Comparison of ENCODE assay signal across 7 cellular contexts in genomic region chr17:56593073-56593740, GRCh38. TPM values are rescaled to one million over a fixed set of nuclear protein-coding genes. Genes with fewer than 3 reads are reported as not detected.
DNase-seq lines count a peak whose midpoint lies in the region; ATAC-seq, FAIRE-seq and TF ChIP-seq lines count a peak whose summit lies in the region.

TSS of gene NOG (plus strand) at chr17:56593699. CDS start at chr17:56594224, 525 bp downstream.

- no peak for FAIRE-seq in GM19239 (lab: Jason Lieb, UNC)

- ATAC-seq in GM18519 (IDR thresholded peaks at IDR 0.05; ENCODE audit: low FRiP score, unreplicated experiment), result no peak

- H3K36me3 Mint-ChIP-seq in endodermal cell (ENCODE audit: low read depth), result no peaks in the 10 kb centered on the region

- H3K4me1 ChIP-seq in endodermal cell (ENCODE audit: control insufficient read depth, insufficient read depth, low read length) (no peaks in the 10 kb centered on the region), mesodermal cell (ENCODE audit: control insufficient read depth, insufficient read depth, low read length, poor library complexity, severe bottlenecking) (peaks cover 9% of the 10 kb centered on the region), subcutaneous abdominal adipose tissue (ENCODE audit: control insufficient read depth in 5 of 5, insufficient read depth in 5 of 5, low read length in 5 of 5) (peaks cover 0 to 42% (median 36%) of the 10 kb centered on the region in 5 donors)

- peak within 1 kb of the TSS; percentile 20 for H3K9ac ChIP-seq in endodermal cell (ENCODE audit: extremely low read depth, low read length, poor library complexity, severe bottlenecking)
- no peak within 1 kb of the TSS for H3K9ac ChIP-seq in subcutaneous abdominal adipose tissue (ENCODE audit: low read length in 5 of 5)

- peaks cover 10% of the 10 kb centered on the region for H3K4me1 Mint-ChIP-seq in endodermal cell

- H3K9me3 Mint-ChIP-seq in endodermal cell, result no peaks in the 10 kb centered on the region

- peak within 1 kb of the TSS; percentile 53 for H3K27ac ChIP-seq in endodermal cell (ENCODE audit: low read depth, low read length)
- peak within 1 kb of the TSS; percentile 94 for H3K27ac ChIP-seq in mesodermal cell (ENCODE audit: low read depth, low read length, severe bottlenecking)
- H3K27ac ChIP-seq in subcutaneous abdominal adipose tissue (ENCODE audit: low read depth, low read length), result no peak within 1 kb of the TSS

- H3K36me3 ChIP-seq in endodermal cell (ENCODE audit: control insufficient read depth, insufficient read depth, low read length), result no peaks in the 10 kb centered on the region
- no peaks in the 10 kb centered on the region for H3K36me3 ChIP-seq in mesodermal cell (ENCODE audit: control insufficient read depth, insufficient read depth, low read length)
- H3K36me3 ChIP-seq in subcutaneous abdominal adipose tissue (ENCODE audit: control insufficient read depth in 5 of 5, insufficient read depth in 5 of 5, low read length in 5 of 5), result no peaks in the 10 kb centered on the region

- peak within 1 kb of the TSS; percentile 64 for H3K4me3 Mint-ChIP-seq in endodermal cell

- H3K27me3 ChIP-seq in endodermal cell (ENCODE audit: control insufficient read depth, insufficient read depth, low read length, poor library complexity, severe bottlenecking), result peaks cover 64% of the 10 kb centered on the region
- H3K27me3 ChIP-seq in subcutaneous abdominal adipose tissue (ENCODE audit: control insufficient read depth in 5 of 5, insufficient read depth in 4 of 5, low read length in 5 of 5), result peaks cover 17 to 52% (median 48%) of the 10 kb centered on the region in 5 donors

- 0% methylated on average over 3 to 57 of the region's 58 CpGs for WGBS in endodermal cell (ENCODE audit: insufficient coverage in 1 of 2, insufficient read length in 1 of 2), 2 experiments
- WGBS in mesodermal cell (ENCODE audit: insufficient coverage in 2 of 2), 2 experiments, result 0% methylated on average over 17 to 25 of the region's 58 CpGs

- H3K4me3 ChIP-seq in endodermal cell (ENCODE audit: low read length) (peak within 1 kb of the TSS; percentile 85), mesodermal cell (ENCODE audit: extremely low read depth, insufficient read depth, low read length, poor library complexity, severe bottlenecking) (peak within 1 kb of the TSS; percentile 87), subcutaneous abdominal adipose tissue (ENCODE audit: low read depth in 1 of 5, low read length in 5 of 5) (peak within 1 kb of the TSS; percentile 59 to 74 (median 69))

- H3K9me3 ChIP-seq in endodermal cell (ENCODE audit: control insufficient read depth, low read length), result no peaks in the 10 kb centered on the region
- no peaks in the 10 kb centered on the region for H3K9me3 ChIP-seq in mesodermal cell (ENCODE audit: control insufficient read depth, low read length)
- no peaks in the 10 kb centered on the region for H3K9me3 ChIP-seq in subcutaneous abdominal adipose tissue (ENCODE audit: control insufficient read depth in 5 of 5, low read length in 5 of 5)

- no peak within 1 kb of the TSS for H3K27ac Mint-ChIP-seq in endodermal cell

- TF ChIP-seq CTCF in endodermal cell (conservative IDR thresholded peaks at IDR 0.05), result no peak

- peaks cover 76% of the 10 kb centered on the region for H3K27me3 Mint-ChIP-seq in endodermal cell (ENCODE audit: insufficient read depth)

- peak; percentile 17 for DNase-seq in GM19239 (ENCODE audit: insufficient read length, low spot score)
- peak; percentile 64 for DNase-seq in NCI-H2171 (lab: John Stamatoyannopoulos, UW)
- DNase-seq in activated CD4-positive, alpha-beta T cell treated with anti-CD3 and anti-CD28 coated beads, Interleukin-2, amount 50 U/mL, for 4 hours, result peak; percentile 18 to 38
- peak; percentile 88 for DNase-seq in endodermal cell

RNA-seq across cellular contexts. Expression of gene NOG, which starts in this region (rescaled TPM):
- total RNA-seq in endodermal cell, result 1 to 10 TPM; 2.0 to 6.7 TPM
- polyA plus RNA-seq in endodermal cell (2013, experiment 1 of 2), result 13.7 TPM
- 15.5 TPM for polyA plus RNA-seq in endodermal cell (2013, experiment 2 of 2)
- polyA plus RNA-seq in mesodermal cell (2013, experiment 1 of 2), result 92.9 TPM
- 70.2 TPM for polyA plus RNA-seq in mesodermal cell (2013, experiment 2 of 2)

Comparison
In these comparisons a context has a peak if more than half of its experiments do, and no peak if none do; other contexts are left out.
1. DNase-seq: peak in every context shown above with its lines; median percentile 88 in endodermal cell; 64 in NCI-H2171; 28 in activated CD4-positive, alpha-beta T cell treated with anti-CD3 and anti-CD28 coated beads, Interleukin-2, amount 50 U/mL, for 4 hours; 17 in GM19239.